ENCODE assay signal across 32 cellular contexts in the genomic region with DNA sequence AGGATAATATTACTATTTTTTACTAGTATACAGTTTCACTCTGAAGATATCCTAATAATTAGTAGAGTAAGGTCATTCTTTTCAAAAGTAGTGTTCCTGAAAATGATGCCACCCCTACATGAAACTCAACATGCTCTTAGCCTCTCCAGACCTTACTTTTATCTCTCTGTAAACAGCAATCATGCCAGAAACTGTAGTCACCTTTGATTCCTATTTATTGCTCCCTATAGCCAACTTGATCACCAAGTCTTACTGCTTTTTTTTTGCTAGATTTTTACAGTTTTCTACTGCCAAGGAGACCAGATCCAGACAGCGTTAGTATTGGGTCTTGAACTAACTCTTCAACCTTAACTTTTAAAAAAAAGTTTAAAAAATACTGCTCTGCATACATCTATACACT.
"Had no signal": no experiment of that assay in that cellular context is flagged by ENCODE, and none has a peak within 500 bp of the region (broad histone marks: within the 10 kb centered on the region; RNA-seq: fewer than 3 reads in every experiment).

No MANE protein-coding gene starts in this region.

- H3K27me3 ChIP-seq: ovary, right lobe of liver, sigmoid colon, spleen, suprapubic skin, testis, tibial artery, transverse colon, upper lobe of right lung, uterus had no signal

- H3K9me3 ChIP-seq: ovary, psoas muscle, right lobe of liver, sigmoid colon, spleen, suprapubic skin, testis, tibial artery, transverse colon, upper lobe of right lung, uterus had no signal

- H3K4me3 Mint-ChIP-seq: naive thymus-derived CD8-positive, alpha-beta T cell; natural killer cell treated with Interleukin-12 subunit alpha and Interleukin-12 subunit beta and Interleukin-15 and Interleukin-18, amount 100 ng/mL, for 72 hours; nephron progenitor cell; neural crest cell; stimulated activated memory B cell treated with anti-CD40 and anti-IgM and Interleukin-4, amounts not matched to agents 10 μg/mL and 1 μg/mL and 100 μg/mL, for 72 hours; stimulated activated naive CD8-positive, alpha-beta T cell treated with anti-CD3 and anti-CD28 coated beads, Interleukin-15, amount 100 ng/mL, for 72 hours; type B pancreatic cell had no signal

- H3K27ac Mint-ChIP-seq: natural killer cell treated with Interleukin-12 subunit alpha and Interleukin-12 subunit beta and Interleukin-15 and Interleukin-18, amount 100 ng/mL, for 72 hours; nephron progenitor cell; progenitor cell of endocrine pancreas; stimulated activated memory B cell treated with anti-CD40 and anti-IgM and Interleukin-4, amounts not matched to agents 10 μg/mL and 1 μg/mL and 100 μg/mL, for 72 hours; stimulated activated naive CD8-positive, alpha-beta T cell treated with anti-CD3 and anti-CD28 coated beads, Interleukin-15, amount 100 ng/mL, for 72 hours; type B pancreatic cell had no signal

- ATAC-seq: naive thymus-derived CD8-positive, alpha-beta T cell; natural killer cell treated with Interleukin-12 subunit alpha and Interleukin-12 subunit beta and Interleukin-15 and Interleukin-18, amount 100 ng/mL, for 72 hours; psoas muscle; right cardiac atrium; right lobe of liver; stimulated activated memory B cell treated with anti-CD40 and anti-IgM and Interleukin-4, amounts not matched to agents 10 μg/mL and 1 μg/mL and 100 μg/mL, for 72 hours; stimulated activated naive CD8-positive, alpha-beta T cell treated with anti-CD3 and anti-CD28 coated beads, Interleukin-15, amount 100 ng/mL, for 72 hours; stimulated activated naive CD8-positive, alpha-beta T cell treated with anti-CD3 and anti-CD28 coated beads, Interleukin-15, Interleukin-2, amounts not matched to agents 100 U/mL and 50 U/mL, for 24 hours; upper lobe of right lung had no signal

- H3K27me3 Mint-ChIP-seq: naive thymus-derived CD8-positive, alpha-beta T cell; natural killer cell treated with Interleukin-12 subunit alpha and Interleukin-12 subunit beta and Interleukin-15 and Interleukin-18, amount 100 ng/mL, for 72 hours; progenitor cell of endocrine pancreas; stimulated activated memory B cell treated with anti-CD40 and anti-IgM and Interleukin-4, amounts not matched to agents 10 μg/mL and 1 μg/mL and 100 μg/mL, for 72 hours; stimulated activated naive CD8-positive, alpha-beta T cell treated with anti-CD3 and anti-CD28 coated beads, Interleukin-15, amount 100 ng/mL, for 72 hours; type B pancreatic cell had no signal

- H3K9me3 Mint-ChIP-seq: naive thymus-derived CD8-positive, alpha-beta T cell; natural killer cell treated with Interleukin-12 subunit alpha and Interleukin-12 subunit beta and Interleukin-15 and Interleukin-18, amount 100 ng/mL, for 72 hours; nephron progenitor cell; neural crest cell; stimulated activated memory B cell treated with anti-CD40 and anti-IgM and Interleukin-4, amounts not matched to agents 10 μg/mL and 1 μg/mL and 100 μg/mL, for 72 hours; stimulated activated naive CD8-positive, alpha-beta T cell treated with anti-CD3 and anti-CD28 coated beads, Interleukin-15, amount 100 ng/mL, for 72 hours; type B pancreatic cell had no signal

- DNase-seq: naive thymus-derived CD8-positive, alpha-beta T cell; nephron progenitor cell; occipital lobe; ovary; posterior cingulate gyrus; psoas muscle; right cardiac atrium; right lobe of liver; sigmoid colon; spleen; stimulated activated CD4-positive, alpha-beta T cell treated with anti-CD3 and anti-CD28 coated beads, Interleukin-12 subunit alpha, Interleukin-12 subunit beta, amount 100 ng/mL, for 4 hours; stimulated activated CD4-positive, alpha-beta T cell treated with anti-CD3 and anti-CD28 coated beads, Interleukin-1b, Interleukin-23, amount 100 ng/mL, for 48 hours; stimulated activated CD4-positive, alpha-beta T cell treated with anti-CD3 and anti-CD28 coated beads, Interleukin-4, amount 100 ng/mL, for 1 hour; stimulated activated CD4-positive, alpha-beta T cell treated with anti-CD3 and anti-CD28 coated beads, Interleukin-4, amount 100 ng/mL, for 4 hours; stimulated activated CD8-positive, alpha-beta memory T cell treated with anti-CD3 and anti-CD28 coated beads, Interleukin-4, amount 100 ng/mL, for 48 hours; stimulated activated naive CD4-positive, alpha-beta T cell; stimulated activated naive CD8-positive, alpha-beta T cell treated with anti-CD3 and anti-CD28 coated beads, Interleukin-15, amount 100 ng/mL, for 72 hours; stimulated activated naive CD8-positive, alpha-beta T cell treated with anti-CD3 and anti-CD28 coated beads, Interleukin-15, Interleukin-2, amounts not matched to agents 100 U/mL and 50 U/mL, for 24 hours; substantia nigra; testis; tibial artery; transverse colon; upper lobe of right lung; uterus had no signal

- H3K27ac ChIP-seq: ovary, parathyroid adenoma, psoas muscle, right lobe of liver, sigmoid colon, spleen, suprapubic skin, testis, tibial artery, transverse colon, upper lobe of right lung, uterus had no signal

- H3K4me3 ChIP-seq: ovary, psoas muscle, right lobe of liver, sigmoid colon, smooth muscle cell, spleen, suprapubic skin, testis, tibial artery, transverse colon, upper lobe of right lung, uterus had no signal

- H3K4me1 ChIP-seq: parathyroid adenoma, psoas muscle, right lobe of liver, sigmoid colon, spleen, suprapubic skin, testis, upper lobe of right lung, uterus had no signal

- H3K4me1 Mint-ChIP-seq: naive thymus-derived CD8-positive, alpha-beta T cell; nephron progenitor cell; neural crest cell; stimulated activated memory B cell treated with anti-CD40 and anti-IgM and Interleukin-4, amounts not matched to agents 10 μg/mL and 1 μg/mL and 100 μg/mL, for 72 hours; stimulated activated naive CD8-positive, alpha-beta T cell treated with anti-CD3 and anti-CD28 coated beads, Interleukin-15, amount 100 ng/mL, for 72 hours had no signal

- H3K36me3 ChIP-seq: ovary had no signal
